1 cellular context compared by ENCODE assay signal in genomic region chr6:27809939-27810767, GRCh38.
A peak's percentile ranks its signal among the peaks of the same experiment; 100 is the strongest.
TF ChIP-seq lines count a peak whose summit lies in the region.

No MANE protein-coding gene starts in this region.

TF ChIP-seq in K562, 482 proteins besides CTCF, POLR2A, EP300 and RAD21 (continued from another document and continues in another):
- peak; percentile 91 for TF ChIP-seq ARID4B (CRISPR knock-in tag; IDR thresholded peaks at IDR 0.05)
- TF ChIP-seq EP400 (IDR thresholded peaks at IDR 0.05) = peak; percentile 53; the same call in 1 of the 2 replicates
- TF ChIP-seq CHD4 (IDR thresholded peaks at IDR 0.05; ENCODE audit: insufficient read depth, insufficient replicate concordance, low read depth, low read length, poor library complexity, severe bottlenecking) = no peak
- no peak for TF ChIP-seq EGR1 (conservative IDR thresholded peaks at IDR 0.05)
- no peak for TF ChIP-seq CEBPZ (IDR thresholded peaks at IDR 0.05; ENCODE audit: borderline replicate concordance, low read depth, low read length)
- TF ChIP-seq PTTG1 (tag; IDR thresholded peaks at IDR 0.05; ENCODE audit: low read depth) = no peak
- TF ChIP-seq HDAC6 (IDR thresholded peaks at IDR 0.05; ENCODE audit: low read depth, low read length) = peak; percentile 91; the same call in 1 of the 2 replicates
- TF ChIP-seq NCOA1 (IDR thresholded peaks at IDR 0.05; ENCODE audit: low read depth) = no peak
- no peak; the same call in 1 of the 2 replicates for TF ChIP-seq ZNF436 (CRISPR knock-in tag; IDR thresholded peaks at IDR 0.05)
- no peak for TF ChIP-seq NFE2L1 (tag; IDR thresholded peaks at IDR 0.05; ENCODE audit: borderline replicate concordance, low read depth)
- TF ChIP-seq PKNOX1 (IDR thresholded peaks at IDR 0.05) = peak; percentile 82
- TF ChIP-seq PATZ1 (CRISPR knock-in tag; IDR thresholded peaks at IDR 0.05; ENCODE audit: borderline replicate concordance) = no peak
- TF ChIP-seq HMGN3 (IDR thresholded peaks at IDR 0.05; ENCODE audit: borderline replicate concordance, extremely low read depth, insufficient read length, low read depth, low read length) = peak; percentile 97
- peak; percentile 75 for TF ChIP-seq GABPB1 (CRISPR knock-in tag; IDR thresholded peaks at IDR 0.05)
- no peak for TF ChIP-seq ETV1 (tag; conservative IDR thresholded peaks at IDR 0.05; ENCODE audit: low read depth)
- no peak for TF ChIP-seq SLC30A9 (CRISPR knock-in tag; IDR thresholded peaks at IDR 0.05)
- peak in 1 of 3 experiments; percentile 78 for TF ChIP-seq YY1 (IDR thresholded peaks at IDR 0.05; ENCODE audit: borderline replicate concordance in 1 of 3, control insufficient read depth in 1 of 3, extremely low read depth in 1 of 3, insufficient read depth in 3 of 3, insufficient read length in 1 of 3, insufficient replicate concordance in 2 of 3, low read depth in 1 of 3, low read length in 2 of 3)
- TF ChIP-seq NFATC3 (IDR thresholded peaks at IDR 0.05) = no peak
- TF ChIP-seq SRSF3 (IDR thresholded peaks at IDR 0.05; ENCODE audit: insufficient read depth, low read length) = no peak
- TF ChIP-seq DEAF1 (CRISPR knock-in tag; IDR thresholded peaks at IDR 0.05) = no peak; the same call in none of the 2 replicates
- TF ChIP-seq RCOR1 (IDR thresholded peaks at IDR 0.05; ENCODE audit: borderline replicate concordance in 1 of 2, low read depth in 2 of 2, low read length in 2 of 2) = peak in 1 of 2 experiments; percentile 77; a peak in 3 of 4 replicates
- no peak for TF ChIP-seq CREB5 (CRISPR knock-in tag; IDR thresholded peaks at IDR 0.05)
- no peak for TF ChIP-seq POLR3A (IDR thresholded peaks at IDR 0.05; ENCODE audit: borderline replicate concordance, extremely low read depth, insufficient read depth, insufficient read length)
- TF ChIP-seq ZNF655 (CRISPR knock-in tag; IDR thresholded peaks at IDR 0.05) = no peak
- peak; percentile 94 for TF ChIP-seq ZFX (CRISPR knock-in tag; IDR thresholded peaks at IDR 0.05)
- peak; percentile 6; the same call in 1 of the 2 replicates for TF ChIP-seq HNRNPUL1 (IDR thresholded peaks at IDR 0.05; ENCODE audit: low read length)
- 0 out of 2 replicates have a peak, but pooled peaks have one; percentile 13 for TF ChIP-seq CBFA2T3 (IDR thresholded peaks at IDR 0.05)
- no peak for TF ChIP-seq PBX2 (CRISPR knock-in tag; IDR thresholded peaks at IDR 0.05; ENCODE audit: low read depth)
- TF ChIP-seq PBX2 (tag; conservative IDR thresholded peaks at IDR 0.05; ENCODE audit: low read depth) = 0 out of 2 replicates have a peak, but pooled peaks have one; percentile 32
- peak; percentile 3 for TF ChIP-seq ZFP36 (IDR thresholded peaks at IDR 0.05; ENCODE audit: low read depth, low read length, partially characterized antibody)
- no peak for TF ChIP-seq MCM7 (IDR thresholded peaks at IDR 0.05)
- TF ChIP-seq MTA1 (IDR thresholded peaks at IDR 0.05; ENCODE audit: borderline replicate concordance) = peak; percentile 40; the same call in 1 of the 2 replicates
- no peak for TF ChIP-seq ZNF717 (CRISPR knock-in tag; IDR thresholded peaks at IDR 0.05)
- no peak for TF ChIP-seq ZNF395 (CRISPR knock-in tag; IDR thresholded peaks at IDR 0.05)
